1 cellular context compared by ENCODE assay signal in genomic region chr2:119364798-119365197, GRCh38.
TF ChIP-seq lines count a peak whose summit lies in the region.

No MANE protein-coding gene starts in this region.

TF ChIP-seq in HepG2, 621 proteins besides CTCF, POLR2A, EP300 and RAD21:
- peak; percentile 53 for TF ChIP-seq ZNF770 (CRISPR knock-in tag; IDR thresholded peaks at IDR 0.05)
- no peak for TF ChIP-seq HNRNPK (IDR thresholded peaks at IDR 0.05; ENCODE audit: low read depth, low read length, poor library complexity, severe bottlenecking)
TF ChIP-seq in HepG2: peak in this region for 1.
